1 cellular context compared by ENCODE assay signal in the genomic region with DNA sequence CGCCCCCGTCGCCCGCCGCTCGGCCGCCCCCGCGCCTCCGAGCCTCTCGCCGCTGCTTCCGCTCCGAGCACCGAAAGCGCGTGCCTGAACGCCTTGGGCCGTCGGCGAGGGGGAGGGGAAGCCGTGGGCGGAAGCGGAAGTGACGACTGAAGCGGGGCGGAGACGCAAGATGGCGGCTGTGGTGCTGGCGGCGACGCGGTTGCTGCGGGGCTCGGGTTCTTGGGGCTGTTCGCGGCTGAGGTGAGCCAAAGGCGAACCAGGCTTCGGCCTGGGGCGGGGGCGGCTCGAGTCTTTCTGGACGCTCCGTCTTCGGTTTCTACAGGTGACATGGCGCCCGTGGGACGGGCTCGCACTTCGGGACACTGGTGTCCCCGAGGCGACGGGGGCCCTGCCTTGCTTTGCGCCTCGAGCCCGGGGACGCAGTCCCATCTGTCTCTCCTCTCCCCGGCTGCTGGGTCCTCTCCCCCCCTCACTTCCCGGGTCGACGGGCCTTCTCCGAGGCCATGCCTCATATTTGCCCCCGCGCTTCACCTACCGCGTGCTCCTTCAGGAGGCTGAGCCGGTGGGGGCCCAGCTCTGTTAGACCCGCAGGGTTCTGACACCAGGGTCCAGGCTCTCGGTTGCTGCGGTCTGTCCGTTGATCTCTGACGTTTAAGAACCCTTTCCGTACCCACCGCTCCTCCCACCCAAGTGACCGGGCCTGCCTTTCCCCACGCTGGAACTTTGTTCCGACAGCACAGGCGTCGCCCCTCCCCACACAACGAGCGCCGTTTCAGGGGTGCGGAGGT.
TF ChIP-seq lines count a peak whose summit lies in the region.

ENTR1 (minus strand) TSS at position 115 of the 788 bp plus-strand sequence. CDS start 217 bp downstream, outside the sequence.
PMPCA (plus strand) TSS at position 159 of the 788 bp plus-strand sequence; CDS start at position 170, 11 bp downstream.

TF ChIP-seq in liver, 16 proteins besides CTCF, POLR2A, EP300 and RAD21 (continued from another document):
- peak; percentile 21 for TF ChIP-seq REST (IDR thresholded peaks at IDR 0.05)
- TF ChIP-seq HNF4G (IDR thresholded peaks at IDR 0.05): no peak
- TF ChIP-seq TAF1 (conservative IDR thresholded peaks at IDR 0.05): no peak
- TF ChIP-seq MAX (IDR thresholded peaks at IDR 0.05): no peak
- TF ChIP-seq ATF3 (IDR thresholded peaks at IDR 0.05): no peak
- TF ChIP-seq HNF4A (conservative IDR thresholded peaks at IDR 0.05): no peak
- no peak for TF ChIP-seq SP1 (IDR thresholded peaks at IDR 0.05)
- peak; percentile 79 to 94 for TF ChIP-seq GABPA (IDR thresholded peaks at IDR 0.05 in 1 of 2, conservative IDR thresholded peaks at IDR 0.05 in 1 of 2)
TF ChIP-seq in liver: peak in this region for 4.
